ENCODE assay signal across 21 cellular contexts in the genomic region with DNA sequence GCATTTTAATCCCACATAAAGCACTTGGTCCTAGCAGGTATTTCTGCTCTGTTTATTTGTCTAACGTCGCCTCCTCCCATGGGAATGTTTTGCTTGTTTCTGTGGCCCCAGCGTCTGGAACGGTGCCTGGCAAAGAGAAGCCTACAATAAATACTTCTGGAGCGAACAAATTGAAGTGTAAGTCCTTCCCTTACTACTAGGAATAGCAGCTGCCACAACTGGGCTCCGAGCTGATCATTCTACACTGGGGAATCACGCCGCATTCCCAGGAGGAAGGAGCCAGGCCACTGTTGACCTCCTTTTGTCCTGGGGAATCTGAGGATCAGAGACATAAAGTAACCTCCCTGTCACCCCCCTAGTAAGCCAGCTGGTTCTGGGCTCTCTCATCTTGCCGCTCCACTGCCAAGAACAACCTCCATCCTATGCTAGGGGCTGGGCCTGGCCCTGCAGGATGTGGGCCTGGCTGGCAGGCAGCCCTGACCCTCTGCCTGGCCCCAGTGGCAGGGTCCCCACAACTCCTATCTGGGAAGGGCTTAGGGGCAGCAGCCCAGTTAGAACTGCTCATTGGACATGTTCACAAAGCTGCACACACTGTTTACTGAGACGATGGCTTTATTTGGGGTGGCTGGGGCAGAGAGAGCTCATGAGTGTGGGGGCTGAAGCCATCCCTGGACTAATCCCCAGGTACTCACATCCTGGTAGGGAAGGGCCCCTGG.
DNase-seq lines count a peak whose midpoint lies in the region; FAIRE-seq and TF ChIP-seq lines count a peak whose summit lies in the region.
"Had no signal": no experiment of that assay in that cellular context is flagged by ENCODE, and none has a peak within 500 bp of the region (broad histone marks: within the 10 kb centered on the region; RNA-seq: fewer than 3 reads in every experiment).

No MANE protein-coding gene starts in this region.

- H3K4me1 ChIP-seq in kidney (ENCODE audit: control insufficient read depth in 1 of 2, insufficient read depth in 1 of 2, low read depth in 1 of 2, low read length in 2 of 2), result no peaks in the 10 kb centered on the region
- H3K4me1 ChIP-seq in sigmoid colon, result peaks cover 0 to 13% (median 4%) of the 10 kb centered on the region in 4 donors
- H3K4me1 ChIP-seq in esophagus muscularis mucosa, result peaks cover 0 to 10% (median 7%) of the 10 kb centered on the region in 4 donors
- H3K4me1 ChIP-seq: breast epithelium, right atrium auricular region had no signal

- 22 to 56% methylated on average over 10 of the region's 10 CpGs for WGBS in sigmoid colon, 2 donors
- WGBS in esophagus muscularis mucosa, result 42% methylated on average over 10 of the region's 10 CpGs

- TF ChIP-seq CTCF in kidney (IDR thresholded peaks at IDR 0.05; ENCODE audit: borderline replicate concordance, extremely low read depth, insufficient read depth) (no peak), sigmoid colon (IDR thresholded peaks at IDR 0.05) (no peak), esophagus muscularis mucosa (IDR thresholded peaks at IDR 0.05) (no peak)

- no peaks in the 10 kb centered on the region for H3K36me3 ChIP-seq in kidney (ENCODE audit: control insufficient read depth in 1 of 2, insufficient read depth in 2 of 2, low read length in 2 of 2)
- H3K36me3 ChIP-seq in sigmoid colon, result no peaks in the 10 kb centered on the region
- H3K36me3 ChIP-seq in esophagus muscularis mucosa, result no peaks in the 10 kb centered on the region
- H3K36me3 ChIP-seq: breast epithelium, esophagus squamous epithelium, right atrium auricular region, upper lobe of left lung had no signal

- H3K27ac ChIP-seq in kidney (ENCODE audit: low read depth in 2 of 2, low read length in 2 of 2) (no peak overlapping the region), sigmoid colon (peak overlapping the region in 1 of 4 donors; percentile 18), esophagus muscularis mucosa (replicated peaks in 1 of 4) (no peak overlapping the region)
- H3K27ac ChIP-seq: breast epithelium, dorsolateral prefrontal cortex, right atrium auricular region had no signal

- peak; percentile 33 for DNase-seq in NCI-H2107 treated with DMSO at 0.1 percent for 48 hours (lab: John Stamatoyannopoulos, UW; ENCODE audit: unreplicated experiment)
- DNase-seq in NCI-H2107 (lab: John Stamatoyannopoulos, UW), result no peak
- DNase-seq in NCI-H2029 (lab: John Stamatoyannopoulos, UW), result peak; percentile 31
- peak; percentile 48 for DNase-seq in kidney
- peak; percentile 41 for DNase-seq in sigmoid colon
- DNase-seq in OCI-M1 (lab: John Stamatoyannopoulos, UW), result no peak
- no peak for DNase-seq in esophagus muscularis mucosa (ENCODE audit: extremely low spot score)
- no peak for DNase-seq in T-helper 1 cell
- DNase-seq: activated naive CD8-positive, alpha-beta T cell treated with anti-CD3 and anti-CD28 coated beads, Interleukin-2, amount 10 ng/mL, durations not matched to agents 7 days and 5 days; activated T-cell treated with anti-CD3 and anti-CD28 coated beads, Interleukin-2, amount 50 U/mL, for 48 hours; esophagus squamous epithelium; glutamatergic neuron; immature natural killer cell; NCI-H226; SW 1271 had no signal

- TF ChIP-seq EP300 in sigmoid colon (IDR thresholded peaks at IDR 0.05) (no peak), esophagus muscularis mucosa (IDR thresholded peaks at IDR 0.05) (no peak)

- H3K9me3 ChIP-seq in kidney (ENCODE audit: control insufficient read depth in 1 of 2, low read length in 2 of 2) (no peaks in the 10 kb centered on the region), sigmoid colon (no peaks in the 10 kb centered on the region), esophagus muscularis mucosa (no peaks in the 10 kb centered on the region)
- H3K9me3 ChIP-seq: breast epithelium, esophagus squamous epithelium, right atrium auricular region, upper lobe of left lung had no signal

- TF ChIP-seq POLR2A in sigmoid colon (IDR thresholded peaks at IDR 0.05), result no peak
- TF ChIP-seq POLR2A in esophagus muscularis mucosa (IDR thresholded peaks at IDR 0.05; ENCODE audit: low read depth), result no peak

- FAIRE-seq in kidney (lab: Jason Lieb, UNC), result no peak
- FAIRE-seq: A204.1, GM19239 had no signal

- intact Hi-C loops in kidney (cut with DNase I) (no loop called here), sigmoid colon (cut with DNase I) (no loop called here), esophagus muscularis mucosa (cut with DNase I) (no loop called here)

- no peak overlapping the region for H3K9ac ChIP-seq in kidney (ENCODE audit: low read length in 2 of 2)

- H3K4me3 ChIP-seq in kidney (ENCODE audit: low read length in 2 of 2) (no peak overlapping the region), sigmoid colon (no peak overlapping the region), esophagus muscularis mucosa (no peak overlapping the region)
- H3K4me3 ChIP-seq: breast epithelium, dorsolateral prefrontal cortex, esophagus squamous epithelium, right atrium auricular region, upper lobe of left lung had no signal

- H3K27me3 ChIP-seq in sigmoid colon (peaks cover 0 to 3% (median 0%) of the 10 kb centered on the region in 3 donors), esophagus muscularis mucosa (peaks cover 0 to 8% (median 0%) of the 10 kb centered on the region in 4 donors)
- H3K27me3 ChIP-seq: breast epithelium, dorsolateral prefrontal cortex, esophagus squamous epithelium, right atrium auricular region, upper lobe of left lung had no signal

Comparison
In these comparisons a context has a peak if more than half of its experiments do, and no peak if none do; other contexts are left out.
1. DNase-seq: peak in NCI-H2107 treated with DMSO at 0.1 percent for 48 hours (single experiment), NCI-H2029 (single experiment), kidney (single experiment) and sigmoid colon (single experiment); none in NCI-H2107 (single experiment), OCI-M1 (single experiment), esophagus muscularis mucosa (single experiment) and T-helper 1 cell (0 of 5).